Comparison of ENCODE assay signal across 28 cellular contexts in genomic region chr2:231819449-231820042, GRCh38.
"Had no signal": no experiment of that assay in that cellular context is flagged by ENCODE, and none has a peak within 500 bp of the region (broad histone marks: within the 10 kb centered on the region; RNA-seq: fewer than 3 reads in every experiment).

No MANE protein-coding gene starts in this region.

- H3K4me3 ChIP-seq: gastroesophageal sphincter, lower lobe of right lung, sigmoid colon, smooth muscle cell, suprapubic skin, tibial artery, upper lobe of right lung had no signal

- H3K27ac ChIP-seq: gastroesophageal sphincter, lower lobe of right lung, sigmoid colon, suprapubic skin, tibial artery, upper lobe of right lung, WERI-Rb-1 had no signal

- H3K4me2 ChIP-seq: smooth muscle cell had no signal

- FAIRE-seq: keratinocyte had no signal

- DNase-seq: activated CD4-positive, alpha-beta memory T cell treated with anti-CD3 and anti-CD28 coated beads, Interleukin-2, amount 10 ng/mL, durations not matched to agents 7 days and 5 days; activated CD4-positive, alpha-beta T cell treated with anti-CD3 and anti-CD28 coated beads, Interleukin-2, amount 10 ng/mL, durations not matched to agents 24 days and 14 days; activated CD8-positive, alpha-beta memory T cell treated with anti-CD3 and anti-CD28 coated beads, Interleukin-2, amount 50 U/mL, for 48 hours; activated gamma-delta T cell; activated naive CD4-positive, alpha-beta T cell treated with anti-CD3 and anti-CD28 coated beads, Interleukin-2, amount 10 ng/mL, durations not matched to agents 7 days and 5 days; activated T-cell treated with anti-CD3 and anti-CD28 coated beads, Interleukin-2, amount 50 U/mL, for 24 hours; amygdala; caudate nucleus; cortex of kidney; effector memory CD8-positive, alpha-beta T cell; erythroblast; hippocampal formation; left colon; lower lobe of right lung; mesenchymal stem cell; natural killer cell; retina; sigmoid colon; stimulated activated naive CD4-positive, alpha-beta T cell; T-helper 9 cell; tibial artery; upper lobe of right lung; WERI-Rb-1 had no signal

- H3K36me3 ChIP-seq: gastroesophageal sphincter, lower lobe of right lung, suprapubic skin, upper lobe of right lung, WERI-Rb-1 had no signal

- H3K27me3 ChIP-seq: gastroesophageal sphincter, sigmoid colon, suprapubic skin, upper lobe of right lung had no signal

- H3K4me1 ChIP-seq: gastroesophageal sphincter, lower lobe of right lung, sigmoid colon, suprapubic skin, tibial artery, upper lobe of right lung had no signal

- ATAC-seq: activated CD4-positive, CD25-positive, alpha-beta regulatory T cell treated with anti-CD3 and anti-CD28 coated beads, Interleukin-2, amount 50 U/mL, for 24 hours; effector memory CD8-positive, alpha-beta T cell; gastroesophageal sphincter; left colon; upper lobe of right lung had no signal

- H3K9me3 ChIP-seq: lower lobe of right lung, tibial artery, upper lobe of right lung had no signal
